1 cellular context compared by ENCODE assay signal in the genomic region with DNA sequence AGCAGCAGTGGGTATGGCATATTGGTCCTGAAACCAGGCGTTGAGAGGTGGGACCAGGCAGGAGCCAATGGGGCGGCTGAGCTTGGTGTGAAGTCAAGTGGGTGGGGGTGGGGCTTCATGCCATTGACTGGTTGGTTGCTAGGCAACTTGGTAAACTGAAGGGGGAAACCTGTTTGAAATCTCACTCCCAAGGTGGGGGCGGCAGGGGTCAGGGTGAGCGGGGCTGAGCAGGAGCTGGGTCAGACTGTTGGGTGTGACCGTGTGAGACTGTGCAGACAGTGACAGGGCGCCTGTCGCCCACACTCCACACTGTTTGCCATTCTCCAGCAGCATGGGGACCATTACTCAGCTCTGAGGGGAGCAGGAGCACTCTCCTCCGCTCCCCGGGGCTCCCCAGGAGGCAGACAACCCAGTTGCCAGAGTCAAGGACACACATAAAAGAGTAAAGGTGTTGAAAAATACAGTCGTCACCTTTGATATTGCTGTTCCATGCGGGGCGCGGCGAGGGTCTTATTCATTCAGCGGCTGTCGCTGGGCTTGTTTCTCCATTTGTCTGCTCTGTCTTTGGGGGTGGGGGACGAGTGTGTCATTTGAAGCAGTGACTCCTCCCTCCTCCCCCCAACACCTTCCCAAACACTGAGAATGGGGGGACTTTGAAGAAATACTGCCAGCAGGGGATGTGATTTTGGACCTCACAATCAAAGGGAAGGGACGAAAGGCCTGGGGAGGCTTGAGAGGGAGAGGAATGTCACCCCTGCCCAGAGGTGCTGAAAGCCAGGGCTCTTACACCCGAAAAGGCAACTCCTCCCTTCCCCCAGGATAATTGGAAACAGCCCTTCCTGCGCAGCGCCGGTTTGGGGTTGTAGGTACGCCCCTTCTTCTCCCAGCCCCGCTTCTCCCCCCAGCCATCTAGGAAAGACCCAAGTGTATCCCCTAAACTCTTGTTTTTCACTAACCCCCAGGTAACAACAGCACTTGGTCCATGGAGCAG.
TF ChIP-seq lines count a peak whose summit lies in the region.

No MANE protein-coding gene starts in this region.

TF ChIP-seq in H1, 55 proteins besides CTCF, POLR2A, EP300 and RAD21:
- TF ChIP-seq HDAC2 (IDR thresholded peaks at IDR 0.05; ENCODE audit: borderline replicate concordance in 1 of 2, low read depth in 2 of 2, low read length in 2 of 2) (no peak), MAFK (IDR thresholded peaks at IDR 0.05; ENCODE audit: low read depth, low read length) (no peak), SRF (IDR thresholded peaks at IDR 0.05; ENCODE audit: low read depth, low read length) (no peak), KDM5A (IDR thresholded peaks at IDR 0.05; ENCODE audit: low read length) (no peak), TAF7 (optimal IDR thresholded peaks at IDR 0.05; ENCODE audit: borderline replicate concordance, low read depth, low read length) (no peak), CTBP2 (IDR thresholded peaks at IDR 0.05; ENCODE audit: borderline replicate concordance, insufficient read depth, insufficient read length, low read length) (no peak), ZNF274 (IDR thresholded peaks at IDR 0.05; ENCODE audit: borderline replicate concordance, extremely low read depth, low read length) (no peak), CEBPB (IDR thresholded peaks at IDR 0.05; ENCODE audit: low read depth, low read length) (no peak), FOSL1 (IDR thresholded peaks at IDR 0.05; ENCODE audit: insufficient read depth, low read depth, low read length) (no peak), BRCA1 (IDR thresholded peaks at IDR 0.05; ENCODE audit: low read depth, low read length) (no peak), SIN3A (conservative IDR thresholded peaks at IDR 0.05 in 1 of 2, IDR thresholded peaks at IDR 0.05 in 1 of 2; ENCODE audit: low read depth in 1 of 2, low read length in 2 of 2) (peak; percentile 73 to 83; a peak in 2 of 4 replicates), CBX5 (IDR thresholded peaks at IDR 0.05; ENCODE audit: low read depth, low read length) (no peak), SIRT6 (IDR thresholded peaks at IDR 0.05; ENCODE audit: low read length) (no peak), TAF1 (IDR thresholded peaks at IDR 0.05; ENCODE audit: low read depth, low read length) (0 out of 2 replicates have a peak, but pooled peaks have one; percentile 28), ASH2L (IDR thresholded peaks at IDR 0.05; ENCODE audit: low read length) (peak; percentile 30), POLR2AphosphoS5 (IDR thresholded peaks at IDR 0.05; ENCODE audit: low read depth, low read length) (0 out of 2 replicates have a peak, but pooled peaks have one; percentile 35), KDM4A (IDR thresholded peaks at IDR 0.05; ENCODE audit: low read depth, low read length, severe bottlenecking) (no peak), CHD1 (IDR thresholded peaks at IDR 0.05; ENCODE audit: low read depth, low read length) (no peak), GABPA (IDR thresholded peaks at IDR 0.05; ENCODE audit: borderline replicate concordance, insufficient read depth, low read length) (no peak), CBX8 (IDR thresholded peaks at IDR 0.05; ENCODE audit: borderline replicate concordance, low read depth, low read length) (no peak), SP4 (IDR thresholded peaks at IDR 0.05; ENCODE audit: low read length) (no peak), RXRA (IDR thresholded peaks at IDR 0.05; ENCODE audit: insufficient read depth, low read depth, low read length) (no peak), SP1 (IDR thresholded peaks at IDR 0.05; ENCODE audit: low read depth, low read length) (peak; percentile 42; the same call in 1 of the 2 replicates), EZH2 (IDR thresholded peaks at IDR 0.05; ENCODE audit: low read depth, low read length, severe bottlenecking) (no peak), POU5F1 (IDR thresholded peaks at IDR 0.05; ENCODE audit: low read depth, low read length) (no peak), YY1 (IDR thresholded peaks at IDR 0.05; ENCODE audit: low read depth, low read length) (no peak), SP2 (IDR thresholded peaks at IDR 0.05; ENCODE audit: low read length) (no peak), SAP30 (IDR thresholded peaks at IDR 0.05; ENCODE audit: insufficient read depth, insufficient replicate concordance, low read length) (peak; percentile 62), CREB1 (IDR thresholded peaks at IDR 0.05) (no peak; the same call in 1 of the 2 replicates), EGR1 (IDR thresholded peaks at IDR 0.05; ENCODE audit: borderline replicate concordance, low read depth, low read length) (no peak), RFX5 (IDR thresholded peaks at IDR 0.05; ENCODE audit: borderline replicate concordance, low read depth, low read length) (peak; percentile 24; the same call in 1 of the 2 replicates), TCF12 (IDR thresholded peaks at IDR 0.05; ENCODE audit: low read depth, low read length) (no peak), RNF2 (IDR thresholded peaks at IDR 0.05; ENCODE audit: borderline replicate concordance, low read depth, low read length, missing control alignments, poor library complexity, severe bottlenecking) (no peak), KDM1A (IDR thresholded peaks at IDR 0.05; ENCODE audit: borderline replicate concordance, low read length) (no peak), JUND (IDR thresholded peaks at IDR 0.05; ENCODE audit: low read length) (no peak), PHF8 (conservative IDR thresholded peaks at IDR 0.05; ENCODE audit: low read depth, low read length) (no peak)
- TF ChIP-seq, protein P1, sequence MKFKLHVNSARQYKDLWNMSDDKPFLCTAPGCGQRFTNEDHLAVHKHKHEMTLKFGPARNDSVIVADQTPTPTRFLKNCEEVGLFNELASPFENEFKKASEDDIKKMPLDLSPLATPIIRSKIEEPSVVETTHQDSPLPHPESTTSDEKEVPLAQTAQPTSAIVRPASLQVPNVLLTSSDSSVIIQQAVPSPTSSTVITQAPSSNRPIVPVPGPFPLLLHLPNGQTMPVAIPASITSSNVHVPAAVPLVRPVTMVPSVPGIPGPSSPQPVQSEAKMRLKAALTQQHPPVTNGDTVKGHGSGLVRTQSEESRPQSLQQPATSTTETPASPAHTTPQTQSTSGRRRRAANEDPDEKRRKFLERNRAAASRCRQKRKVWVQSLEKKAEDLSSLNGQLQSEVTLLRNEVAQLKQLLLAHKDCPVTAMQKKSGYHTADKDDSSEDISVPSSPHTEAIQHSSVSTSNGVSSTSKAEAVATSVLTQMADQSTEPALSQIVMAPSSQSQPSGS (IDR thresholded peaks at IDR 0.05; ENCODE audit: low read length), result no peak
- TF ChIP-seq, protein P2, sequence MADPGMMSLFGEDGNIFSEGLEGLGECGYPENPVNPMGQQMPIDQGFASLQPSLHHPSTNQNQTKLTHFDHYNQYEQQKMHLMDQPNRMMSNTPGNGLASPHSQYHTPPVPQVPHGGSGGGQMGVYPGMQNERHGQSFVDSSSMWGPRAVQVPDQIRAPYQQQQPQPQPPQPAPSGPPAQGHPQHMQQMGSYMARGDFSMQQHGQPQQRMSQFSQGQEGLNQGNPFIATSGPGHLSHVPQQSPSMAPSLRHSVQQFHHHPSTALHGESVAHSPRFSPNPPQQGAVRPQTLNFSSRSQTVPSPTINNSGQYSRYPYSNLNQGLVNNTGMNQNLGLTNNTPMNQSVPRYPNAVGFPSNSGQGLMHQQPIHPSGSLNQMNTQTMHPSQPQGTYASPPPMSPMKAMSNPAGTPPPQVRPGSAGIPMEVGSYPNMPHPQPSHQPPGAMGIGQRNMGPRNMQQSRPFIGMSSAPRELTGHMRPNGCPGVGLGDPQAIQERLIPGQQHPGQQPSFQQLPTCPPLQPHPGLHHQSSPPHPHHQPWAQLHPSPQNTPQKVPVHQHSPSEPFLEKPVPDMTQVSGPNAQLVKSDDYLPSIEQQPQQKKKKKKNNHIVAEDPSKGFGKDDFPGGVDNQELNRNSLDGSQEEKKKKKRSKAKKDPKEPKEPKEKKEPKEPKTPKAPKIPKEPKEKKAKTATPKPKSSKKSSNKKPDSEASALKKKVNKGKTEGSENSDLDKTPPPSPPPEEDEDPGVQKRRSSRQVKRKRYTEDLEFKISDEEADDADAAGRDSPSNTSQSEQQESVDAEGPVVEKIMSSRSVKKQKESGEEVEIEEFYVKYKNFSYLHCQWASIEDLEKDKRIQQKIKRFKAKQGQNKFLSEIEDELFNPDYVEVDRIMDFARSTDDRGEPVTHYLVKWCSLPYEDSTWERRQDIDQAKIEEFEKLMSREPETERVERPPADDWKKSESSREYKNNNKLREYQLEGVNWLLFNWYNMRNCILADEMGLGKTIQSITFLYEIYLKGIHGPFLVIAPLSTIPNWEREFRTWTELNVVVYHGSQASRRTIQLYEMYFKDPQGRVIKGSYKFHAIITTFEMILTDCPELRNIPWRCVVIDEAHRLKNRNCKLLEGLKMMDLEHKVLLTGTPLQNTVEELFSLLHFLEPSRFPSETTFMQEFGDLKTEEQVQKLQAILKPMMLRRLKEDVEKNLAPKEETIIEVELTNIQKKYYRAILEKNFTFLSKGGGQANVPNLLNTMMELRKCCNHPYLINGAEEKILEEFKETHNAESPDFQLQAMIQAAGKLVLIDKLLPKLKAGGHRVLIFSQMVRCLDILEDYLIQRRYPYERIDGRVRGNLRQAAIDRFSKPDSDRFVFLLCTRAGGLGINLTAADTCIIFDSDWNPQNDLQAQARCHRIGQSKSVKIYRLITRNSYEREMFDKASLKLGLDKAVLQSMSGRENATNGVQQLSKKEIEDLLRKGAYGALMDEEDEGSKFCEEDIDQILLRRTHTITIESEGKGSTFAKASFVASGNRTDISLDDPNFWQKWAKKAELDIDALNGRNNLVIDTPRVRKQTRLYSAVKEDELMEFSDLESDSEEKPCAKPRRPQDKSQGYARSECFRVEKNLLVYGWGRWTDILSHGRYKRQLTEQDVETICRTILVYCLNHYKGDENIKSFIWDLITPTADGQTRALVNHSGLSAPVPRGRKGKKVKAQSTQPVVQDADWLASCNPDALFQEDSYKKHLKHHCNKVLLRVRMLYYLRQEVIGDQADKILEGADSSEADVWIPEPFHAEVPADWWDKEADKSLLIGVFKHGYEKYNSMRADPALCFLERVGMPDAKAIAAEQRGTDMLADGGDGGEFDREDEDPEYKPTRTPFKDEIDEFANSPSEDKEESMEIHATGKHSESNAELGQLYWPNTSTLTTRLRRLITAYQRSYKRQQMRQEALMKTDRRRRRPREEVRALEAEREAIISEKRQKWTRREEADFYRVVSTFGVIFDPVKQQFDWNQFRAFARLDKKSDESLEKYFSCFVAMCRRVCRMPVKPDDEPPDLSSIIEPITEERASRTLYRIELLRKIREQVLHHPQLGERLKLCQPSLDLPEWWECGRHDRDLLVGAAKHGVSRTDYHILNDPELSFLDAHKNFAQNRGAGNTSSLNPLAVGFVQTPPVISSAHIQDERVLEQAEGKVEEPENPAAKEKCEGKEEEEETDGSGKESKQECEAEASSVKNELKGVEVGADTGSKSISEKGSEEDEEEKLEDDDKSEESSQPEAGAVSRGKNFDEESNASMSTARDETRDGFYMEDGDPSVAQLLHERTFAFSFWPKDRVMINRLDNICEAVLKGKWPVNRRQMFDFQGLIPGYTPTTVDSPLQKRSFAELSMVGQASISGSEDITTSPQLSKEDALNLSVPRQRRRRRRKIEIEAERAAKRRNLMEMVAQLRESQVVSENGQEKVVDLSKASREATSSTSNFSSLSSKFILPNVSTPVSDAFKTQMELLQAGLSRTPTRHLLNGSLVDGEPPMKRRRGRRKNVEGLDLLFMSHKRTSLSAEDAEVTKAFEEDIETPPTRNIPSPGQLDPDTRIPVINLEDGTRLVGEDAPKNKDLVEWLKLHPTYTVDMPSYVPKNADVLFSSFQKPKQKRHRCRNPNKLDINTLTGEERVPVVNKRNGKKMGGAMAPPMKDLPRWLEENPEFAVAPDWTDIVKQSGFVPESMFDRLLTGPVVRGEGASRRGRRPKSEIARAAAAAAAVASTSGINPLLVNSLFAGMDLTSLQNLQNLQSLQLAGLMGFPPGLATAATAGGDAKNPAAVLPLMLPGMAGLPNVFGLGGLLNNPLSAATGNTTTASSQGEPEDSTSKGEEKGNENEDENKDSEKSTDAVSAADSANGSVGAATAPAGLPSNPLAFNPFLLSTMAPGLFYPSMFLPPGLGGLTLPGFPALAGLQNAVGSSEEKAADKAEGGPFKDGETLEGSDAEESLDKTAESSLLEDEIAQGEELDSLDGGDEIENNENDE (IDR thresholded peaks at IDR 0.05; ENCODE audit: insufficient replicate concordance, low read length), result no peak
- TF ChIP-seq, protein P3, sequence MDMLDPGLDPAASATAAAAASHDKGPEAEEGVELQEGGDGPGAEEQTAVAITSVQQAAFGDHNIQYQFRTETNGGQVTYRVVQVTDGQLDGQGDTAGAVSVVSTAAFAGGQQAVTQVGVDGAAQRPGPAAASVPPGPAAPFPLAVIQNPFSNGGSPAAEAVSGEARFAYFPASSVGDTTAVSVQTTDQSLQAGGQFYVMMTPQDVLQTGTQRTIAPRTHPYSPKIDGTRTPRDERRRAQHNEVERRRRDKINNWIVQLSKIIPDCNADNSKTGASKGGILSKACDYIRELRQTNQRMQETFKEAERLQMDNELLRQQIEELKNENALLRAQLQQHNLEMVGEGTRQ (IDR thresholded peaks at IDR 0.05; ENCODE audit: low read length), result no peak
- TF ChIP-seq, protein P4, sequence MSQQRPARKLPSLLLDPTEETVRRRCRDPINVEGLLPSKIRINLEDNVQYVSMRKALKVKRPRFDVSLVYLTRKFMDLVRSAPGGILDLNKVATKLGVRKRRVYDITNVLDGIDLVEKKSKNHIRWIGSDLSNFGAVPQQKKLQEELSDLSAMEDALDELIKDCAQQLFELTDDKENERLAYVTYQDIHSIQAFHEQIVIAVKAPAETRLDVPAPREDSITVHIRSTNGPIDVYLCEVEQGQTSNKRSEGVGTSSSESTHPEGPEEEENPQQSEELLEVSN (IDR thresholded peaks at IDR 0.05), result no peak
- TF ChIP-seq, protein P5, sequence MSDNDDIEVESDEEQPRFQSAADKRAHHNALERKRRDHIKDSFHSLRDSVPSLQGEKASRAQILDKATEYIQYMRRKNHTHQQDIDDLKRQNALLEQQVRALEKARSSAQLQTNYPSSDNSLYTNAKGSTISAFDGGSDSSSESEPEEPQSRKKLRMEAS (IDR thresholded peaks at IDR 0.05), result 0 out of 2 replicates have a peak, but pooled peaks have one; percentile 12
